ENCODE assay signal across 8 cellular contexts in the genomic region with DNA sequence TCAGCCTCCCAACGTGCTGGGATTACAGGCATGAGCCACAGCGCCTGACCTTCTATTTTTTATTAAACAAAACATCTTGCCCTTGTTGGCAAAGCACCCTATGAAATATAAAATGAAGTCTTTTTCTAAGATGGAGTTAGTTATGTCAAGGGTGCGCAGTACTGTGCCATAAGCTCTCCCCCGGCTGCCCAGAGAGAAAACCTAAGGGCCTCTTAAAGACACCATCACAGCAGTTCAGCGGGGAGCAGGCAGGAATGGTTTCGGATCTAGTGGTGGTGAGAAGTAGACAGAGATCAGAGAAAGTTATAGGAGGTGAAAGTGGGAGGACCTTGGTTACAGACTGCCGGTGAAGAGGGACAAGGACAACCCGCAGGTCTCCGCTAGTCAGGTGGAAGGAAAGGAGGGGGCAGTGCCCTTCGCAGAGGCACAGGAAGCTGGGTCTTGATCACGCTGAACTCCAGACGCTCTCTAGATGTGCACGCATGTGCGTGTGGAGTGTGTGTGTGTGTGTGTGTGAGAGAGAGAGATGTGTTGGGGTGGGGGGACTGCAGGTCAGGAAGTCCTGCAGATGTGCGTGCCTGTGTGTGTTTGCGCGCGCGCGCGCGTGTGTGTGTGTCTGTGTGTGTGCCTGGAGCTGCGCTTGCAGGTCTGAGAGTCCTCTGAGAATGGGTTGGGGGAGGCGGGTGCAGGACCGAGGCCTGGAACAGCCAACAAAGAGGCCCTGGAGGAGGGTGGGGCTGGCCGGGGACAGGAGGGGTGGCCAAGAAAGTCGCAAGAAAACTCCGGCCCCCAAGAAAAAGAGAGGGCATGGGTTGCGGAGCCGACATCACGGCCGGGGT. TPM values are rescaled to one million over a fixed set of nuclear protein-coding genes. Genes with fewer than 3 reads are reported as not detected.
DNase-seq lines count a peak whose midpoint lies in the region; ATAC-seq lines count a peak whose summit lies in the region.

No MANE protein-coding gene starts in this region.

- H3K9me3 Mint-ChIP-seq in activated naive CD4-positive, alpha-beta T cell treated with anti-CD3 and anti-CD28 coated beads, Interleukin-2, amount 10 ng/mL, durations not matched to agents 7 days and 5 days: peaks cover 8% of the 10 kb centered on the region

- H3K27ac Mint-ChIP-seq in activated naive CD4-positive, alpha-beta T cell treated with anti-CD3 and anti-CD28 coated beads, Interleukin-2, amount 10 ng/mL, durations not matched to agents 7 days and 5 days: peak overlapping the region; percentile 97

- H3K9me3 ChIP-seq in SK-N-MC (ENCODE audit: low read depth, low read length) (no peaks in the 10 kb centered on the region), right cardiac atrium (ENCODE audit: control insufficient read depth, low read length) (no peaks in the 10 kb centered on the region)

- no peaks in the 10 kb centered on the region for H3K27me3 ChIP-seq in right cardiac atrium (ENCODE audit: control insufficient read depth, insufficient read depth)

- H3K36me3 ChIP-seq in SK-N-MC (ENCODE audit: insufficient read depth, low read length): peaks cover under 1% of the 10 kb centered on the region; the same call in 1 of the 2 replicates

- no peaks in the 10 kb centered on the region for H3K4me1 ChIP-seq in right cardiac atrium (ENCODE audit: control insufficient read depth, insufficient read depth, low read length)

- WGBS in right cardiac atrium: 9% methylated on average over 32 of the region's 32 CpGs

- peaks cover 64% of the 10 kb centered on the region for H3K4me1 Mint-ChIP-seq in activated naive CD4-positive, alpha-beta T cell treated with anti-CD3 and anti-CD28 coated beads, Interleukin-2, amount 10 ng/mL, durations not matched to agents 7 days and 5 days

- H3K4me3 ChIP-seq in SK-N-MC: peak overlapping the region; percentile 75
- H3K4me3 ChIP-seq in right cardiac atrium (ENCODE audit: low read length): peak overlapping the region; percentile 77
- H3K4me3 ChIP-seq in skeletal muscle cell (ENCODE audit: low read depth, low read length): peak overlapping the region; percentile 76

- peak overlapping the region; percentile 85 for H3K4me3 Mint-ChIP-seq in activated naive CD4-positive, alpha-beta T cell treated with anti-CD3 and anti-CD28 coated beads, Interleukin-2, amount 10 ng/mL, durations not matched to agents 7 days and 5 days

- peaks cover 27% of the 10 kb centered on the region for H3K36me3 Mint-ChIP-seq in activated naive CD4-positive, alpha-beta T cell treated with anti-CD3 and anti-CD28 coated beads, Interleukin-2, amount 10 ng/mL, durations not matched to agents 7 days and 5 days

- in situ Hi-C loops in Caki2 (cut with HindIII; ENCODE audit: low pct_unique_long_range_greater_than_20kb, low sequenced_read_pairs): no loop called here

- intact Hi-C loops in right cardiac atrium (cut with DNase I): loop anchor here in 3 of 4 donors (5.0 to 10.0 kb wide), 4 partner anchors 51 to 199 kb away; a partner anchor contains a TSS

- peak overlapping the region; percentile 60 for H3K9ac ChIP-seq in SK-N-MC (ENCODE audit: insufficient read length)

- CTCF ChIA-PET in activated naive CD4-positive, alpha-beta T cell treated with anti-CD3 and anti-CD28 coated beads, Interleukin-2, amount 10 ng/mL, durations not matched to agents 7 days and 5 days (lab: Charles Lee): interaction anchor here (1.1 to 1.8 kb wide), 6 partner anchors 10 to 197 kb away, joined by 3 to 14 read pairs (median 4); a partner anchor contains a TSS

- no peak overlapping the region for H3K27ac ChIP-seq in SK-N-MC
- H3K27ac ChIP-seq in right cardiac atrium (ENCODE audit: low read length): peak overlapping the region; percentile 21

- peak; percentile 37 for ATAC-seq in HG03469 (IDR thresholded peaks at IDR 0.05; ENCODE audit: unreplicated experiment)
- ATAC-seq in right cardiac atrium: peak; percentile 37 to 42
- ATAC-seq in HG02970 (IDR thresholded peaks at IDR 0.05; ENCODE audit: low FRiP score, unreplicated experiment): no peak

- peak; percentile 78 for DNase-seq in Caki2 (ENCODE audit: low read depth)
- no peak for DNase-seq in SK-N-MC (ENCODE audit: low read depth, low spot score)
- peak; percentile 92 for DNase-seq in activated naive CD4-positive, alpha-beta T cell treated with anti-CD3 and anti-CD28 coated beads, Interleukin-2, amount 10 ng/mL, durations not matched to agents 7 days and 5 days
- DNase-seq in right cardiac atrium: peak; percentile 70 to 89 (median 89)
- DNase-seq in skeletal muscle cell (ENCODE audit: low read depth): no peak
- no peak for DNase-seq in HPDE6-E6E7 (ENCODE audit: extremely low spot score)

- H3K27me3 Mint-ChIP-seq in activated naive CD4-positive, alpha-beta T cell treated with anti-CD3 and anti-CD28 coated beads, Interleukin-2, amount 10 ng/mL, durations not matched to agents 7 days and 5 days: peaks cover 5% of the 10 kb centered on the region

RNA-seq across cellular contexts. Expression of a gene that starts 0.7 kb away (rescaled TPM):
- 46.9 and 68.3 TPM in 2 replicates for total RNA-seq in Caki2 (2014; rRNA removed; shearing (Covaris generic); ENCODE audit: low replicate concordance)
- 10 to 100 TPM; 10.3 to 17.4 (median 14.8) TPM for total RNA-seq in right cardiac atrium
- 12.6 TPM for polyA plus RNA-seq in right cardiac atrium

RNA-seq across cellular contexts. Expression of a gene that starts 24.5 kb away (rescaled TPM):
- not detected in 2 replicates for total RNA-seq in Caki2 (2014; rRNA removed; shearing (Covaris generic); ENCODE audit: low replicate concordance)
- under 1 TPM in 1 of 4 donors, not detected in 3; 0.47 TPM for total RNA-seq in right cardiac atrium
- polyA plus RNA-seq in right cardiac atrium: not detected

RNA-seq across cellular contexts. Expression of a gene that starts 37.5 kb away (rescaled TPM):
- 0.52 and 1.5 TPM in 2 replicates for total RNA-seq in Caki2 (2014; rRNA removed; shearing (Covaris generic); ENCODE audit: low replicate concordance)
- 1 to 10 TPM in 3 of 4 donors, under 1 TPM in 1; 0.82 to 2.6 (median 1.9) TPM for total RNA-seq in right cardiac atrium
- polyA plus RNA-seq in right cardiac atrium: 0.14 TPM

RNA-seq across cellular contexts. Expression of a gene that starts 51.4 kb away (rescaled TPM):
- total RNA-seq in Caki2 (2014; rRNA removed; shearing (Covaris generic); ENCODE audit: low replicate concordance): 128 and 135 TPM in 2 replicates
- total RNA-seq in right cardiac atrium: 10 to 100 TPM in 3 of 4 donors, 1 to 10 TPM in 1; 8.9 to 19.0 (median 13.3) TPM
- polyA plus RNA-seq in right cardiac atrium: 17.7 TPM

RNA-seq across cellular contexts. Expression of a gene that starts 53.8 kb away (rescaled TPM):
- total RNA-seq in Caki2 (2014; rRNA removed; shearing (Covaris generic); ENCODE audit: low replicate concordance): 18.2 and 20.6 TPM in 2 replicates
- total RNA-seq in right cardiac atrium: 10 to 100 TPM; 23.6 to 25.6 (median 24.8) TPM
- polyA plus RNA-seq in right cardiac atrium: 18.2 TPM

Comparison
In these comparisons a context has a peak if more than half of its experiments do, and no peak if none do; other contexts are left out.
1. DNase-seq: peak in Caki2 (single experiment), activated naive CD4-positive, alpha-beta T cell treated with anti-CD3 and anti-CD28 coated beads, Interleukin-2, amount 10 ng/mL, durations not matched to agents 7 days and 5 days (single experiment) and right cardiac atrium (3 of 3); none in SK-N-MC (single experiment), skeletal muscle cell (single experiment) and HPDE6-E6E7 (single experiment).
2. Peak in every context shown above with its lines, with median percentiles within 50 percentile points of each other: H3K4me3 ChIP-seq.